ENCODE assay signal across 8 cellular contexts in the genomic region with DNA sequence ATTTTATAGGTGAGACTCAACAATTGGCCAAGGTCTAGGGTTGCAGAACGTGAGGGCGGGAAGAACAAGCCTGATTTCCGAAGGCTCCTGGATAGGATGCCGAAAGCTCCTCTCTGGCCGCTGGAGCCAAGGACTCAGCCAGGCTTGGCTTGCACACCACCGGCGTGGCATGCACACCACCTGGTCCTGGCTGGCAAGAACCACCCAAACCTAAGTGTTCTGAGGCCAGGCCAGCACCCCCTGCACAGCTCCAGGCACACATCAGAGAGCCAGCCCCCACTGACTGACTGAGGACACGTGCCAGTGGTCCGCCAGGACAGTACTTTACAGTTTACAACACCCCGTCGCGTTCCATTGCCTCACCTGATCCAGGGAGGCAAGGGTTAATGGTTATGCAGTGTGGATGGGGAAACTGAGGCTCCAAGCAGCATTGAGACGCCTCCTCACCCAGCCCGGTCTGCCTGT. TPM values are rescaled to one million over a fixed set of nuclear protein-coding genes. Genes with fewer than 3 reads are reported as not detected.
DNase-seq lines count a peak whose midpoint lies in the region; ATAC-seq and TF ChIP-seq lines count a peak whose summit lies in the region.

No MANE protein-coding gene starts in this region.

- no peak for TF ChIP-seq RAD21 in liver (IDR thresholded peaks at IDR 0.05)

- H3K9ac ChIP-seq in liver (ENCODE audit: low read depth in 1 of 2, low read length in 2 of 2) = peak overlapping the region; percentile 51 to 80

- no peaks in the 10 kb centered on the region for H3K27me3 ChIP-seq in HL-60 (ENCODE audit: insufficient read depth, poor library complexity, severe bottlenecking)
- H3K27me3 ChIP-seq in dorsolateral prefrontal cortex = peaks cover 0 to 7% (median 0%) of the 10 kb centered on the region in 45 donors
- no peaks in the 10 kb centered on the region for H3K27me3 ChIP-seq in liver (ENCODE audit: control insufficient read depth in 4 of 4, insufficient read depth in 4 of 4, low read length in 3 of 4)
- H3K27me3 ChIP-seq in suprapubic skin = no peaks in the 10 kb centered on the region

- no peak overlapping the region for H3K4me3 Mint-ChIP-seq in activated naive CD8-positive, alpha-beta T cell treated with anti-CD3 and anti-CD28 coated beads for 36 hours

- no peak for TF ChIP-seq EP300 in suprapubic skin (IDR thresholded peaks at IDR 0.05)

- H3K27ac ChIP-seq in HL-60 (replicated peaks) (no peak overlapping the region), dorsolateral prefrontal cortex (peak overlapping the region in 17 of 59 donors; percentile 1 to 76 (median 38)), liver (ENCODE audit: low read depth in 1 of 2, low read length in 2 of 2) (peak overlapping the region; percentile 69 to 79), suprapubic skin (no peak overlapping the region)

- no peaks in the 10 kb centered on the region for H3K36me3 Mint-ChIP-seq in activated naive CD8-positive, alpha-beta T cell treated with anti-CD3 and anti-CD28 coated beads for 36 hours

- no peak for TF ChIP-seq POLR2A in suprapubic skin (IDR thresholded peaks at IDR 0.05)

- no peak overlapping the region for H3K27ac Mint-ChIP-seq in activated naive CD8-positive, alpha-beta T cell treated with anti-CD3 and anti-CD28 coated beads for 36 hours

- intact Hi-C loops in dorsolateral prefrontal cortex (cut with DNase I) = loop anchor here (5.0 kb wide), 2 partner anchors 107 to 153 kb away; no protein-coding TSS in a partner anchor

- TF ChIP-seq CTCF in HL-60 (IDR thresholded peaks at IDR 0.05; ENCODE audit: insufficient read depth, low read length) = no peak
- no peak for TF ChIP-seq CTCF in dorsolateral prefrontal cortex (IDR thresholded peaks at IDR 0.05 in 54 of 56, conservative IDR thresholded peaks at IDR 0.05 in 2 of 56; ENCODE audit: low read depth in 1 of 56, partially characterized antibody in 56 of 56)
- TF ChIP-seq CTCF in liver (IDR thresholded peaks at IDR 0.05; ENCODE audit: low read depth, low read length, missing input control) = no peak
- no peak for TF ChIP-seq CTCF in suprapubic skin (IDR thresholded peaks at IDR 0.05)

- H3K4me3 ChIP-seq in HL-60 (replicated peaks; ENCODE audit: insufficient read depth, low read length) = peak overlapping the region; percentile 8; the same call in 1 of the 2 replicates
- H3K4me3 ChIP-seq in dorsolateral prefrontal cortex = peak overlapping the region in 56 of 59 donors; percentile 16 to 65 (median 46)
- H3K4me3 ChIP-seq in liver (ENCODE audit: low read depth in 1 of 3, low read length in 3 of 3) = peak overlapping the region; percentile 66 to 98 (median 71)
- H3K4me3 ChIP-seq in suprapubic skin = peak overlapping the region; percentile 43

- H3K36me3 ChIP-seq in liver (ENCODE audit: control insufficient read depth in 4 of 4, insufficient read depth in 3 of 4, low read depth in 1 of 4, low read length in 3 of 4) (peaks cover 5 to 24% (median 12%) of the 10 kb centered on the region in 4 donors), suprapubic skin (no peaks in the 10 kb centered on the region)

- H3K4me1 Mint-ChIP-seq in activated naive CD8-positive, alpha-beta T cell treated with anti-CD3 and anti-CD28 coated beads for 36 hours = peaks cover 8% of the 10 kb centered on the region

- DNase-seq in HL-60 (ENCODE audit: low read depth in 1 of 2, low spot score in 1 of 2) (no peak), dorsolateral prefrontal cortex (no peak), suprapubic skin (ENCODE audit: low spot score in 2 of 2) (no peak), RPMI8226 (no peak), Kasumi-1 (lab: John Stamatoyannopoulos, UW) (no peak)
- DNase-seq in activated naive CD8-positive, alpha-beta T cell treated with anti-CD3 and anti-CD28 coated beads for 36 hours = no peak

- H3K4me1 ChIP-seq in liver (ENCODE audit: control insufficient read depth in 4 of 4, insufficient read depth in 4 of 4, low read length in 3 of 4) = peaks cover 7 to 78% (median 51%) of the 10 kb centered on the region in 4 donors
- peaks cover 12% of the 10 kb centered on the region for H3K4me1 ChIP-seq in suprapubic skin

- no peaks in the 10 kb centered on the region for H3K9me3 Mint-ChIP-seq in activated naive CD8-positive, alpha-beta T cell treated with anti-CD3 and anti-CD28 coated beads for 36 hours

- no peak for ATAC-seq in HG03280 (IDR thresholded peaks at IDR 0.05; ENCODE audit: unreplicated experiment)

- peaks cover 40% of the 10 kb centered on the region for H3K27me3 Mint-ChIP-seq in activated naive CD8-positive, alpha-beta T cell treated with anti-CD3 and anti-CD28 coated beads for 36 hours

- H3K9me3 ChIP-seq in liver (ENCODE audit: control insufficient read depth in 4 of 4, low read length in 3 of 4) (no peaks in the 10 kb centered on the region), suprapubic skin (no peaks in the 10 kb centered on the region)

- 25% methylated on average over 14 of the region's 14 CpGs for WGBS in liver
- 82% methylated on average over 7 of the region's 14 CpGs for WGBS in suprapubic skin

TF ChIP-seq in liver, 16 proteins besides CTCF, POLR2A, EP300 and RAD21:
- TF ChIP-seq NR2F2 (IDR thresholded peaks at IDR 0.05) = no peak
- TF ChIP-seq YY1 (IDR thresholded peaks at IDR 0.05) = no peak
- no peak for TF ChIP-seq RXRA (IDR thresholded peaks at IDR 0.05)
- TF ChIP-seq SP1 (IDR thresholded peaks at IDR 0.05) = no peak
- TF ChIP-seq JUND (IDR thresholded peaks at IDR 0.05) = no peak
- no peak for TF ChIP-seq GABPA (IDR thresholded peaks at IDR 0.05 in 1 of 2, conservative IDR thresholded peaks at IDR 0.05 in 1 of 2)
TF ChIP-seq in liver: peak in this region for 0.

RNA-seq across cellular contexts. Expression of gene TGM2, which starts 0.4 kb away (rescaled TPM):
- 100 to 1,000 TPM in 7 of 120 experiments, 10 to 100 TPM in 113; 17.7 to 220 (median 53.6) TPM for total RNA-seq in dorsolateral prefrontal cortex
- 100 to 1,000 TPM; 120 to 260 TPM for total RNA-seq in liver
- 100 to 1,000 TPM; 106 to 375 TPM for polyA plus RNA-seq in liver
- total RNA-seq in suprapubic skin = 1 to 10 TPM; 1.5 to 6.6 (median 3.8) TPM
- total RNA-seq in activated naive CD8-positive, alpha-beta T cell treated with anti-CD3 and anti-CD28 coated beads for 36 hours = not detected

Comparison
In these comparisons a context has a peak if more than half of its experiments do, and no peak if none do; other contexts are left out.
1. H3K27ac ChIP-seq: peak in liver (2 of 2); none in HL-60 (single experiment) and suprapubic skin (single experiment).
2. H3K4me3 ChIP-seq: peak in every context shown above with its lines; median percentile 71 in liver; 46 in dorsolateral prefrontal cortex; 43 in suprapubic skin; 8 in HL-60.